Comparison of ENCODE assay signal across 7 cellular contexts in the genomic region with DNA sequence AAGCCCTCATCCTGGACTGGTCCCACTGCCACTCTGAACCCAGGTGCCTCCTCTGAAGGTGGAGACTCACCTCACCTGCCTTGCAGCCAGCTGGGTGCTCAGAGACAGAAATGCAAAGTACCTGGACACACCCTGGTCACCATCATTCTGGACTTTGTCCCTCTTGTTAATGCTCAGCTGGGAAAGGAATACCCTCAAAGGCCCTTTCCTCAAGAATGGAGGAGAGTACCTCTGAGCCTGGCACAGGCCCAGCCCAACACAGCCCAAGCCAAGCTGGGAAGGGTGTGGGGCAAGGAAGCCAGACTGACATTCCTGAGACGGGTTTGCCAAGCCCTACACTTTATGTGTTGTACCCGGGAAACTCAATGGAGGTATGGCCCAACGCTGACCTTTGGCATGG. TPM values are rescaled to one million over a fixed set of nuclear protein-coding genes. Genes with fewer than 3 reads are reported as not detected.
DNase-seq lines count a peak whose midpoint lies in the region; ATAC-seq and TF ChIP-seq lines count a peak whose summit lies in the region.

No MANE protein-coding gene starts in this region.

- no peaks in the 10 kb centered on the region for H3K9me3 Mint-ChIP-seq in T-cell
- H3K9me3 Mint-ChIP-seq in stimulated activated effector memory CD8-positive, alpha-beta T cell treated with anti-CD3 and anti-CD28 coated beads, Interleukin-12 subunit alpha, Interleukin-12 subunit beta, amount 100 ng/mL, for 72 hours = no peaks in the 10 kb centered on the region

- peaks cover 8% of the 10 kb centered on the region for H3K36me3 Mint-ChIP-seq in T-cell
- peaks cover 48% of the 10 kb centered on the region for H3K36me3 Mint-ChIP-seq in stimulated activated effector memory CD8-positive, alpha-beta T cell treated with anti-CD3 and anti-CD28 coated beads, Interleukin-12 subunit alpha, Interleukin-12 subunit beta, amount 100 ng/mL, for 72 hours

- peak overlapping the region in 2 of 3 donors; percentile 96 to 98 for H3K4me3 Mint-ChIP-seq in T-cell
- H3K4me3 Mint-ChIP-seq in stimulated activated effector memory CD8-positive, alpha-beta T cell treated with anti-CD3 and anti-CD28 coated beads, Interleukin-12 subunit alpha, Interleukin-12 subunit beta, amount 100 ng/mL, for 72 hours = peak overlapping the region; percentile 100

- DNase-seq in H7 = peak; percentile 21
- DNase-seq in T-cell = no peak
- peak; percentile 70 to 85 for DNase-seq in left lung
- DNase-seq in stimulated activated effector memory CD8-positive, alpha-beta T cell treated with anti-CD3 and anti-CD28 coated beads, Interleukin-12 subunit alpha, Interleukin-12 subunit beta, amount 100 ng/mL, for 72 hours (ENCODE audit: low spot score in 2 of 2) = no peak
- no peak for DNase-seq in foreskin keratinocyte
- DNase-seq in glomerular visceral epithelial cell (ENCODE audit: extremely low spot score) = no peak
- DNase-seq in GM20000 (ENCODE audit: low spot score) = no peak

- TF ChIP-seq CTCF in left lung (IDR thresholded peaks at IDR 0.05) = no peak
- no peak for TF ChIP-seq CTCF in foreskin keratinocyte (conservative IDR thresholded peaks at IDR 0.05)
- TF ChIP-seq CTCF in GM20000 (IDR thresholded peaks at IDR 0.05; ENCODE audit: extremely low read depth, missing control alignments) = no peak

- peak overlapping the region in 1 of 2 donors; percentile 90 for H3K27ac Mint-ChIP-seq in T-cell
- H3K27ac Mint-ChIP-seq in stimulated activated effector memory CD8-positive, alpha-beta T cell treated with anti-CD3 and anti-CD28 coated beads, Interleukin-12 subunit alpha, Interleukin-12 subunit beta, amount 100 ng/mL, for 72 hours = peak overlapping the region; percentile 99

- H3K4me1 ChIP-seq in left lung = peaks cover 55 to 74% of the 10 kb centered on the region in 2 donors
- peaks cover 9% of the 10 kb centered on the region for H3K4me1 ChIP-seq in foreskin keratinocyte

- ATAC-seq in T-cell (replicated peaks in 1 of 4) = no peak
- peak; percentile 43 for ATAC-seq in left lung
- ATAC-seq in stimulated activated effector memory CD8-positive, alpha-beta T cell treated with anti-CD3 and anti-CD28 coated beads, Interleukin-12 subunit alpha, Interleukin-12 subunit beta, amount 100 ng/mL, for 72 hours = no peak
- ATAC-seq in foreskin keratinocyte = no peak

- H3K4me1 Mint-ChIP-seq in T-cell = peaks cover 31 to 50% (median 42%) of the 10 kb centered on the region in 3 donors
- peaks cover 56% of the 10 kb centered on the region for H3K4me1 Mint-ChIP-seq in stimulated activated effector memory CD8-positive, alpha-beta T cell treated with anti-CD3 and anti-CD28 coated beads, Interleukin-12 subunit alpha, Interleukin-12 subunit beta, amount 100 ng/mL, for 72 hours

- H3K36me3 ChIP-seq in H7 (replicated peaks; ENCODE audit: control insufficient read depth, insufficient read depth, low read length) (peaks cover 5% of the 10 kb centered on the region), left lung (peaks cover 0 to 14% of the 10 kb centered on the region in 2 donors)

- H3K27ac ChIP-seq in left lung (peak overlapping the region; percentile 86 to 87), foreskin keratinocyte (no peak overlapping the region)

- H3K9me3 ChIP-seq in left lung = no peaks in the 10 kb centered on the region

- CTCF ChIA-PET in T-cell (lab: Charles Lee) = no interaction called here

- H3K27me3 ChIP-seq in H7 (ENCODE audit: control insufficient read depth, insufficient read depth, low read length) (no peaks in the 10 kb centered on the region), left lung (no peaks in the 10 kb centered on the region), foreskin keratinocyte (no peaks in the 10 kb centered on the region)

- no peak overlapping the region for H3K4me3 ChIP-seq in H7 (ENCODE audit: insufficient read depth, low read depth, low read length)
- no peak overlapping the region for H3K4me3 ChIP-seq in left lung

- H3K27me3 Mint-ChIP-seq in T-cell = no peaks in the 10 kb centered on the region

- POLR2A ChIA-PET in T-cell (lab: Charles Lee) = interaction anchor here in 1 of 2 donors (0.5 kb wide), 1 partner anchor 54 kb away, joined by 3 read pairs; no protein-coding TSS in a partner anchor

- intact Hi-C loops in left lung (cut with DNase I) = no loop called here

RNA-seq across cellular contexts. Expression of gene ALAS1, which starts 1.0 kb away (rescaled TPM):
- 63.8 and 86.9 TPM in 2 replicates for total RNA-seq in H7 (2014; rRNA removed; shearing (Covaris generic))
- total RNA-seq in T-cell (10 to 100 TPM; 12.2 to 32.7 (median 27.1) TPM), left lung (10 to 100 TPM; 66.7 to 70.1 TPM), foreskin keratinocyte (57.7 and 67.5 TPM in 2 replicates)
- polyA plus RNA-seq in foreskin keratinocyte = 48.9 and 52.6 TPM in 2 replicates

RNA-seq across cellular contexts. Expression of gene TLR9, which starts 28.5 kb away (rescaled TPM):
- not detected in 2 replicates for total RNA-seq in H7 (2014; rRNA removed; shearing (Covaris generic))
- total RNA-seq in T-cell = 1 to 10 TPM in 3 of 5 donors, under 1 TPM in 1, not detected in 1; 0.54 to 2.9 (median 2.1) TPM
- 1 to 10 TPM in 1 of 2 donors, not detected in 1; 1.5 TPM for total RNA-seq in left lung
- not detected in 2 replicates for total RNA-seq in foreskin keratinocyte
- not detected in 2 replicates for polyA plus RNA-seq in foreskin keratinocyte

RNA-seq across cellular contexts. Expression of gene TWF2, which starts 42.0 kb away (rescaled TPM):
- total RNA-seq in H7 (2014; rRNA removed; shearing (Covaris generic)) = 85.8 and 99.0 TPM in 2 replicates
- 10 to 100 TPM; 49.8 to 99.9 (median 88.3) TPM for total RNA-seq in T-cell
- total RNA-seq in left lung = 10 to 100 TPM; 47.7 to 77.5 TPM
- total RNA-seq in foreskin keratinocyte = 96.6 and 107 TPM in 2 replicates
- 125 and 141 TPM in 2 replicates for polyA plus RNA-seq in foreskin keratinocyte

RNA-seq across cellular contexts. Expression of gene POC1A, which starts 42.8 kb away (rescaled TPM):
- 25.1 and 26.4 TPM in 2 replicates for total RNA-seq in H7 (2014; rRNA removed; shearing (Covaris generic))
- 1 to 10 TPM in 3 of 5 donors, under 1 TPM in 2; 0.91 to 1.9 (median 1.7) TPM for total RNA-seq in T-cell
- 1 to 10 TPM; 5.3 to 7.6 TPM for total RNA-seq in left lung
- total RNA-seq in foreskin keratinocyte = 21.9 and 26.6 TPM in 2 replicates
- polyA plus RNA-seq in foreskin keratinocyte = 29.6 and 36.5 TPM in 2 replicates

RNA-seq across cellular contexts. Expression of gene PPM1M, which starts 48.6 kb away (rescaled TPM):
- total RNA-seq in H7 (2014; rRNA removed; shearing (Covaris generic)) = 2.9 and 4.5 TPM in 2 replicates
- total RNA-seq in T-cell (10 to 100 TPM; 63.4 to 78.1 (median 73.4) TPM), left lung (10 to 100 TPM; 33.1 to 48.3 TPM), foreskin keratinocyte (9.2 and 9.8 TPM in 2 replicates)
- polyA plus RNA-seq in foreskin keratinocyte = 11.0 and 11.3 TPM in 2 replicates

Comparison
In these comparisons a context has a peak if more than half of its experiments do, and no peak if none do; other contexts are left out.
1. DNase-seq: peak in H7 (single experiment) and left lung (2 of 2); none in T-cell (0 of 34), stimulated activated effector memory CD8-positive, alpha-beta T cell treated with anti-CD3 and anti-CD28 coated beads, Interleukin-12 subunit alpha, Interleukin-12 subunit beta, amount 100 ng/mL, for 72 hours (0 of 2), foreskin keratinocyte (0 of 2), glomerular visceral epithelial cell (single experiment) and GM20000 (single experiment).